ENCODE assay signal across 8 cellular contexts in genomic region chr17:75980188-75981018, GRCh38. TPM values are rescaled to one million over a fixed set of nuclear protein-coding genes. Genes with fewer than 3 reads are reported as not detected.
DNase-seq lines count a peak whose midpoint lies in the region; ATAC-seq and TF ChIP-seq lines count a peak whose summit lies in the region.

No MANE protein-coding gene starts in this region.

- no peak for TF ChIP-seq POLR2A in thyroid gland (IDR thresholded peaks at IDR 0.05)

- ATAC-seq in Right ventricle myocardium superior (ENCODE audit: poor library complexity) (no peak), GM21786 (IDR thresholded peaks at IDR 0.05; ENCODE audit: unreplicated experiment) (no peak)

- H3K27ac ChIP-seq in cardiac muscle cell, result peak overlapping the region; percentile 97
- peak overlapping the region; percentile 93 to 99 (median 99) for H3K27ac ChIP-seq in thyroid gland

- intact Hi-C loops in Right ventricle myocardium superior (cut with DNase I), result no loop called here
- intact Hi-C loops in thyroid gland (cut with DNase I), result loop anchor here (5.0 kb wide), 1 partner anchor 38 kb away; the partner anchor contains the start of gene FBF1

- H3K27me3 ChIP-seq in cardiac muscle cell (no peaks in the 10 kb centered on the region), adipocyte (replicated peaks; ENCODE audit: control insufficient read depth, insufficient read depth, low read length) (no peaks in the 10 kb centered on the region), thyroid gland (no peaks in the 10 kb centered on the region)

- peaks cover 12% of the 10 kb centered on the region for H3K4me1 ChIP-seq in cardiac muscle cell (ENCODE audit: low read depth)
- H3K4me1 ChIP-seq in adipocyte (ENCODE audit: control insufficient read depth, insufficient read depth, low read length), result peaks cover 70% of the 10 kb centered on the region
- H3K4me1 ChIP-seq in thyroid gland, result peaks cover 26 to 32% of the 10 kb centered on the region in 2 donors

- 90 to 91% methylated on average over 18 of the region's 18 CpGs for WGBS in thyroid gland, 2 donors

- TF ChIP-seq CTCF in cardiac muscle cell (IDR thresholded peaks at IDR 0.05; ENCODE audit: low read depth, low read length) (no peak), thyroid gland (IDR thresholded peaks at IDR 0.05) (no peak)

- DNase-seq in cardiac muscle cell (ENCODE audit: low read depth in 1 of 2, low spot score in 1 of 2) (no peak), Right ventricle myocardium superior (no peak), adipocyte (ENCODE audit: low read depth) (no peak), left kidney (ENCODE audit: low read depth, low spot score) (peak; percentile 15), thyroid gland (peak in 1 of 2 donors; percentile 32), NCI-H1694 (lab: John Stamatoyannopoulos, UW) (no peak)
- DNase-seq in stimulated activated CD4-positive, alpha-beta T cell treated with anti-CD3 and anti-CD28 coated beads, Interleukin-4, amount 100 ng/mL, for 4 hours, result no peak

- H3K9ac ChIP-seq in adipocyte (ENCODE audit: low read length), result peak overlapping the region; percentile 99

- H3K9me3 ChIP-seq in cardiac muscle cell (ENCODE audit: low read depth), result no peaks in the 10 kb centered on the region
- no peaks in the 10 kb centered on the region for H3K9me3 ChIP-seq in adipocyte (ENCODE audit: control insufficient read depth, low read length)
- no peaks in the 10 kb centered on the region for H3K9me3 ChIP-seq in thyroid gland

- H3K36me3 ChIP-seq in cardiac muscle cell (no peaks in the 10 kb centered on the region), adipocyte (ENCODE audit: control insufficient read depth, insufficient read depth, low read length, severe bottlenecking) (peaks cover 7% of the 10 kb centered on the region), thyroid gland (no peaks in the 10 kb centered on the region)

- H3K4me3 ChIP-seq in cardiac muscle cell, result peak overlapping the region; percentile 52
- H3K4me3 ChIP-seq in adipocyte (ENCODE audit: low read length), result peak overlapping the region; percentile 100
- H3K4me3 ChIP-seq in thyroid gland (replicated peaks in 1 of 3), result peak overlapping the region; percentile 78 to 81 (median 80)

RNA-seq across cellular contexts. Expression of gene TEN1, which starts 1.4 kb away (rescaled TPM):
- total RNA-seq in cardiac muscle cell (23.8 and 27.4 TPM in 2 replicates), Right ventricle myocardium superior (7.6 TPM), thyroid gland (10 to 100 TPM in 3 of 4 donors, 1 to 10 TPM in 1; 9.5 to 24.2 (median 15.3) TPM)
- 15.6 and 26.9 TPM in 2 replicates for polyA plus RNA-seq in cardiac muscle cell

RNA-seq across cellular contexts. Expression of gene ACOX1, which starts 1.4 kb away (rescaled TPM):
- total RNA-seq in cardiac muscle cell (27.7 and 43.0 TPM in 2 replicates), Right ventricle myocardium superior (83.6 TPM), thyroid gland (100 to 1,000 TPM in 1 of 4 donors, 10 to 100 TPM in 3; 59.6 to 102 (median 75.5) TPM)
- polyA plus RNA-seq in cardiac muscle cell, result 15.5 and 21.3 TPM in 2 replicates

RNA-seq across cellular contexts. Expression of gene CDK3, which starts 20.3 kb away (rescaled TPM):
- total RNA-seq in cardiac muscle cell (13.4 and 14.3 TPM in 2 replicates), Right ventricle myocardium superior (1.8 TPM), thyroid gland (1 to 10 TPM; 3.1 to 9.7 (median 9.3) TPM)
- polyA plus RNA-seq in cardiac muscle cell, result 12.2 and 18.5 TPM in 2 replicates

RNA-seq across cellular contexts. Expression of gene FBF1, which starts 39.6 kb away (rescaled TPM):
- total RNA-seq in cardiac muscle cell (13.8 and 15.9 TPM in 2 replicates), Right ventricle myocardium superior (4.7 TPM), thyroid gland (10 to 100 TPM; 41.7 to 49.7 (median 43.4) TPM)
- polyA plus RNA-seq in cardiac muscle cell, result 8.2 and 11.8 TPM in 2 replicates

RNA-seq across cellular contexts. Expression of gene EVPL, which starts 46.7 kb away (rescaled TPM):
- total RNA-seq in cardiac muscle cell (0.09 TPM in 1 of 2 replicates, not detected in the other), Right ventricle myocardium superior (0.08 TPM), thyroid gland (10 to 100 TPM; 14.8 to 33.4 (median 23.3) TPM)
- 1.0 TPM in 1 of 2 replicates, not detected in the other for polyA plus RNA-seq in cardiac muscle cell
